In the genomic region with DNA sequence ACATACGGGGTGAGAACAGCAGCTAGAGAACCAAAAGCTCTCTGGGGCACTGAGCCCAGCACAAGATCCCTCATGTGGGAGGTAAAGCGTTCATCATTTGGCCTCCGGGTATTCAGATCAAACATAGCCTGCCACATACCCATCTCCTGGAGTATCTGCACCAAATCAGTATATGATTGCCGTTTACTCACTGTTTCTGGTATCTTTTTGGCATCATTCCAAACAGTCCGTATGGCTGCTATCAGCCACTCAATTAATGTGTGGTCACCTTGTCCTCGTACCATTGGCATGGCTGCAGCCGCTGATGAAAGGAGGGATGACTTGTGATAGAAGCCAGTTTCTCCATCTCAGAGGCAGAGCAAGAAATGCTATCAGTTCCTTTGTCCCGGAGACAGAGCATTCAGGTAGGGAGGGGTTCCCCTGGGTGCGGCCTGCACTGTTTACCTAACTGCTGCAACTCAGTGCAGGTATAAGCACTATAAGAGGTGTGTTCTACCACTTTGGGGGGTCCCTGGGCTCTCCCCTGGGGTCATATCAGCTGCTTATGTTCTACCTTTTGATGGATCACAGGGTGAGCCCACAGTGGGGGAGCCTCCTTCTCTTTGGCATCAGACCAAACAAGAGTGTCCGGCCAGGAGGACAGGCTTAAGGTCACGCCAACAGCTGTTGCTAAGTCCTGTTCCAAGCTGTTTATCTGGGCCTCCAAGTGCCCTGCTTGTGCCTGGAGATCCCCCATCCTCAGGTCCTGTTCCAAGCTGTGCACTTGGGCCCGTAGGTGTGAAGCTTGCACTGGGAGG, we compare ENCODE assay signal across 18 cellular contexts. TPM values are rescaled to one million over a fixed set of nuclear protein-coding genes. Genes with fewer than 3 reads are reported as not detected.
DNase-seq lines count a peak whose midpoint lies in the region; ATAC-seq, FAIRE-seq and TF ChIP-seq lines count a peak whose summit lies in the region.
"Had no signal": no experiment of that assay in that cellular context is flagged by ENCODE, and none has a peak within 500 bp of the region (broad histone marks: within the 10 kb centered on the region; RNA-seq: fewer than 3 reads in every experiment).

No MANE protein-coding gene starts in this region.

- peaks cover 2% of the 10 kb centered on the region for H3K4me1 Mint-ChIP-seq in activated CD4-positive, alpha-beta T cell treated with anti-CD3 and anti-CD28 coated beads, Interleukin-2, amount 10 ng/mL, durations not matched to agents 7 days and 5 days

- POLR2A ChIA-PET in SK-N-SH (lab: Yijun Ruan, JAX), result no interaction called here
- POLR2A ChIA-PET in activated CD4-positive, alpha-beta T cell treated with anti-CD3 and anti-CD28 coated beads, Interleukin-2, amount 10 ng/mL, durations not matched to agents 7 days and 5 days (lab: Charles Lee), result no interaction called here

- H4K20me1 ChIP-seq in SK-N-SH (ENCODE audit: insufficient read depth), result no peaks in the 10 kb centered on the region

- no peak for FAIRE-seq in small intestine (lab: Jason Lieb, UNC)
- FAIRE-seq: A549, D721Med, GM18507, H1 had no signal

- H3K27ac Mint-ChIP-seq in activated CD4-positive, alpha-beta T cell treated with anti-CD3 and anti-CD28 coated beads, Interleukin-2, amount 10 ng/mL, durations not matched to agents 7 days and 5 days, result no peak overlapping the region
- H3K27ac Mint-ChIP-seq: IgD-negative memory B cell had no signal

- H3K27me3 ChIP-seq in SK-N-SH (ENCODE audit: insufficient read depth) (no peaks in the 10 kb centered on the region), colonic mucosa (no peaks in the 10 kb centered on the region), small intestine (ENCODE audit: control insufficient read depth in 2 of 2, insufficient read depth in 2 of 2, low read length in 2 of 2) (no peaks in the 10 kb centered on the region)
- H3K27me3 ChIP-seq: BE2C had no signal

- TF ChIP-seq EP300 in SK-N-SH (IDR thresholded peaks at IDR 0.05; ENCODE audit: borderline replicate concordance in 1 of 2, low read depth in 1 of 2, low read length in 1 of 2), result no peak

- no peaks in the 10 kb centered on the region for H3K79me2 ChIP-seq in SK-N-SH (ENCODE audit: insufficient read depth)

- peak; percentile 24 for DNase-seq in SK-N-SH
- peak; percentile 28 for DNase-seq in NCI-H345 treated with DMSO at 0.1 percent for 48 hours (lab: John Stamatoyannopoulos, UW; ENCODE audit: unreplicated experiment)
- peak; percentile 63 for DNase-seq in colonic mucosa
- peak; percentile 28 for DNase-seq in small intestine
- DNase-seq in activated gamma-delta T cell treated with Interleukin-2 at 50 U/mL for 16 hours, result no peak
- DNase-seq in activated CD4-positive, alpha-beta T cell treated with anti-CD3 and anti-CD28 coated beads, Interleukin-2, amount 10 ng/mL, durations not matched to agents 7 days and 5 days, result no peak
- DNase-seq in activated CD4-positive, CD25-positive, alpha-beta regulatory T cell treated with anti-CD3 and anti-CD28 coated beads, Interleukin-2, amount 50 U/mL, for 72 hours, result no peak
- DNase-seq: BE2C; CD4-positive, alpha-beta memory T cell; COR-L47 had no signal

- H3K9ac ChIP-seq in SK-N-SH, result no peak overlapping the region
- H3K9ac ChIP-seq in colonic mucosa (ENCODE audit: low read depth in 2 of 2, low read length in 2 of 2), result no peak overlapping the region

- H3K4me3 Mint-ChIP-seq in activated CD4-positive, alpha-beta T cell treated with anti-CD3 and anti-CD28 coated beads, Interleukin-2, amount 10 ng/mL, durations not matched to agents 7 days and 5 days, result no peak overlapping the region
- H3K4me3 Mint-ChIP-seq: CD4-positive, alpha-beta memory T cell; IgD-negative memory B cell had no signal

- H3K36me3 ChIP-seq in SK-N-SH (replicated peaks in 1 of 2; ENCODE audit: control insufficient read depth in 1 of 2, insufficient read depth in 2 of 2, low read length in 1 of 2) (peaks cover 7 to 17% of the 10 kb centered on the region in 2 experiments), colonic mucosa (no peaks in the 10 kb centered on the region), small intestine (ENCODE audit: control insufficient read depth in 2 of 2, insufficient read depth in 2 of 2, low read length in 2 of 2) (peaks cover 0 to under 1% of the 10 kb centered on the region in 2 donors)

- no peak overlapping the region for H3K4me2 ChIP-seq in SK-N-SH
- H3K4me2 ChIP-seq: A549 had no signal

- no peaks in the 10 kb centered on the region for H3K9me3 ChIP-seq in SK-N-SH
- H3K9me3 ChIP-seq in colonic mucosa, result no peaks in the 10 kb centered on the region
- H3K9me3 ChIP-seq in small intestine (ENCODE audit: control insufficient read depth, low read depth), result no peaks in the 10 kb centered on the region
- H3K9me3 ChIP-seq: A549, BE2C, HAP-1 had no signal

- H3K4me3 ChIP-seq in SK-N-SH (ENCODE audit: low read depth in 2 of 2, low read length in 1 of 2), result no peak overlapping the region
- H3K4me3 ChIP-seq in colonic mucosa, result no peak overlapping the region
- no peak overlapping the region for H3K4me3 ChIP-seq in small intestine (ENCODE audit: low read depth in 1 of 2, low read length in 2 of 2)
- H3K4me3 ChIP-seq: A549, HAP-1 had no signal

- CTCF ChIA-PET in SK-N-SH (lab: Yijun Ruan, JAX), result interaction anchor here (1.4 kb wide), 1 partner anchor 12 kb away, joined by 4 read pairs; no protein-coding TSS in a partner anchor
- CTCF ChIA-PET in activated CD4-positive, alpha-beta T cell treated with anti-CD3 and anti-CD28 coated beads, Interleukin-2, amount 10 ng/mL, durations not matched to agents 7 days and 5 days (lab: Charles Lee), result interaction anchor here (1.2 kb wide), 1 partner anchor 8 kb away, joined by 4 read pairs; no protein-coding TSS in a partner anchor

- no peak overlapping the region; a peak in 1 of 4 replicates for H3K27ac ChIP-seq in SK-N-SH (ENCODE audit: low read depth in 2 of 2, low read length in 1 of 2)
- H3K27ac ChIP-seq in colonic mucosa, result no peak overlapping the region
- no peak overlapping the region for H3K27ac ChIP-seq in small intestine (ENCODE audit: low read depth in 1 of 2, low read length in 1 of 2)
- H3K27ac ChIP-seq: A549, C4-2B had no signal

- H3F3A ChIP-seq in SK-N-SH (replicated peaks; ENCODE audit: insufficient read depth), result no peaks in the 10 kb centered on the region

- TF ChIP-seq CTCF in SK-N-SH (IDR thresholded peaks at IDR 0.05) (no peak), colonic mucosa (IDR thresholded peaks at IDR 0.05) (no peak)

- no peaks in the 10 kb centered on the region for H3K27me3 Mint-ChIP-seq in activated CD4-positive, alpha-beta T cell treated with anti-CD3 and anti-CD28 coated beads, Interleukin-2, amount 10 ng/mL, durations not matched to agents 7 days and 5 days
- H3K27me3 Mint-ChIP-seq: CD4-positive, alpha-beta memory T cell; IgD-negative memory B cell had no signal

- peaks cover 0 to 18% of the 10 kb centered on the region in 2 experiments; a peak in 1 of 4 replicates for H3K4me1 ChIP-seq in SK-N-SH (ENCODE audit: control insufficient read depth in 1 of 2, insufficient read depth in 2 of 2, low read depth in 1 of 2, low read length in 1 of 2)
- peaks cover 4% of the 10 kb centered on the region for H3K4me1 ChIP-seq in colonic mucosa
- no peaks in the 10 kb centered on the region for H3K4me1 ChIP-seq in small intestine (ENCODE audit: control insufficient read depth in 2 of 2, insufficient read depth in 1 of 2, low read depth in 1 of 2, low read length in 1 of 2)
- H3K4me1 ChIP-seq: A549, HAP-1 had no signal

- peaks cover 34% of the 10 kb centered on the region for H3K36me3 Mint-ChIP-seq in activated CD4-positive, alpha-beta T cell treated with anti-CD3 and anti-CD28 coated beads, Interleukin-2, amount 10 ng/mL, durations not matched to agents 7 days and 5 days (ENCODE audit: low read depth)

- ATAC-seq in SK-N-SH treated with all-trans-retinoic acid at 6 μM for 48 hours, result no peak
- ATAC-seq: A549 had no signal

- no peak overlapping the region for H2AFZ ChIP-seq in SK-N-SH (ENCODE audit: low read depth)

- no peaks in the 10 kb centered on the region for H3K9me3 Mint-ChIP-seq in activated CD4-positive, alpha-beta T cell treated with anti-CD3 and anti-CD28 coated beads, Interleukin-2, amount 10 ng/mL, durations not matched to agents 7 days and 5 days
- H3K9me3 Mint-ChIP-seq: CD4-positive, alpha-beta memory T cell; IgD-negative memory B cell had no signal

- H3K9me2 ChIP-seq in SK-N-SH, result no peaks in the 10 kb centered on the region

- WGBS in SK-N-SH (ENCODE audit: low lambda C conversion rate), result 74% methylated on average over 12 of the region's 12 CpGs
- 36 to 61% (median 52%) methylated on average over 12 of the region's 12 CpGs for WGBS in small intestine, 3 donors

- intact Hi-C loops in colonic mucosa (cut with DNase I), result no loop called here

- no peak for TF ChIP-seq RAD21 in SK-N-SH (IDR thresholded peaks at IDR 0.05; ENCODE audit: low read length)

TF ChIP-seq in SK-N-SH, 30 proteins besides CTCF, POLR2A, EP300 and RAD21:
- TF ChIP-seq GATA2 (CRISPR knock-in tag; IDR thresholded peaks at IDR 0.05) (peak; percentile 40), TAF1 (IDR thresholded peaks at IDR 0.05; ENCODE audit: borderline replicate concordance, low read depth, low read length) (no peak)

RNA-seq across cellular contexts. Expression of a gene that starts 9.4 kb away (rescaled TPM):
- polyA plus RNA-seq in SK-N-SH (2012; rRNA removed) (21.5 and 21.7 TPM in 2 replicates), small intestine (10 to 100 TPM in 2 of 3 donors, 1 to 10 TPM in 1; 6.7 to 21.4 (median 18.9) TPM)
- polyA plus RNA-seq in SK-N-SH (2012; cell fraction: cytosol; rRNA removed), result 20.8 and 35.1 TPM in 2 replicates
- polyA plus RNA-seq in SK-N-SH (2012; cell fraction: nucleus; rRNA removed), result 15.8 and 16.5 TPM in 2 replicates
- total RNA-seq in colonic mucosa, result 10 to 100 TPM; 62.3 to 98.8 TPM
- total RNA-seq in activated CD4-positive, alpha-beta T cell treated with anti-CD3 and anti-CD28 coated beads, Interleukin-2, amount 10 ng/mL, durations not matched to agents 7 days and 5 days, result 10 to 100 TPM; 51.5 to 59.5 TPM

Comparison
In these comparisons a context has a peak if more than half of its experiments do, and no peak if none do; other contexts are left out.
1. DNase-seq: peak in SK-N-SH (single experiment), NCI-H345 treated with DMSO at 0.1 percent for 48 hours (single experiment), colonic mucosa (single experiment) and small intestine (single experiment); none in activated gamma-delta T cell treated with Interleukin-2 at 50 U/mL for 16 hours (single experiment), activated CD4-positive, alpha-beta T cell treated with anti-CD3 and anti-CD28 coated beads, Interleukin-2, amount 10 ng/mL, durations not matched to agents 7 days and 5 days (single experiment) and activated CD4-positive, CD25-positive, alpha-beta regulatory T cell treated with anti-CD3 and anti-CD28 coated beads, Interleukin-2, amount 50 U/mL, for 72 hours (single experiment).